21 cellular contexts compared by ENCODE assay signal in genomic region chr9:91340395-91340794, GRCh38.
"Had no signal": no experiment of that assay in that cellular context is flagged by ENCODE, and none has a peak within 500 bp of the region (broad histone marks: within the 10 kb centered on the region; RNA-seq: fewer than 3 reads in every experiment).

No MANE protein-coding gene starts in this region.

- FAIRE-seq: bronchial epithelial cell, pancreas had no signal

- H3K27ac Mint-ChIP-seq: activated naive CD8-positive, alpha-beta T cell treated with anti-CD3 and anti-CD28 coated beads for 36 hours; mesothelial cell of epicardium; WTC11 had no signal

- H3K4me3 Mint-ChIP-seq: activated naive CD8-positive, alpha-beta T cell treated with anti-CD3 and anti-CD28 coated beads for 36 hours; mesothelial cell of epicardium; naive thymus-derived CD8-positive, alpha-beta T cell; stimulated activated naive CD8-positive, alpha-beta T cell treated with anti-CD3 and anti-CD28 coated beads, Interleukin-15, Interleukin-2, amounts not matched to agents 100 ng/mL and 50 ng/mL, for 24 hours; WTC11 had no signal

- H3K27me3 Mint-ChIP-seq: activated naive CD8-positive, alpha-beta T cell treated with anti-CD3 and anti-CD28 coated beads for 36 hours; naive thymus-derived CD8-positive, alpha-beta T cell; stimulated activated naive CD8-positive, alpha-beta T cell treated with anti-CD3 and anti-CD28 coated beads, Interleukin-15, Interleukin-2, amounts not matched to agents 100 ng/mL and 50 ng/mL, for 24 hours had no signal

- H3K4me1 ChIP-seq: SJSA1 had no signal

- H3K9me3 ChIP-seq: neutrophil, pancreas, psoas muscle, SJSA1, tibial artery had no signal

- H3K9me3 Mint-ChIP-seq: activated naive CD8-positive, alpha-beta T cell treated with anti-CD3 and anti-CD28 coated beads for 36 hours; stimulated activated naive CD8-positive, alpha-beta T cell treated with anti-CD3 and anti-CD28 coated beads, Interleukin-15, Interleukin-2, amounts not matched to agents 100 ng/mL and 50 ng/mL, for 24 hours had no signal

- DNase-seq: activated CD4-positive, alpha-beta T cell treated with anti-CD3 and anti-CD28 coated beads for 4 hours; activated naive CD4-positive, alpha-beta T cell treated with Interleukin-2 at 50 U/mL for 16 hours; activated naive CD8-positive, alpha-beta T cell treated with anti-CD3 and anti-CD28 coated beads for 36 hours; foreskin fibroblast; heart right ventricle; kidney glomerular epithelial cell; left ventricle myocardium inferior; naive thymus-derived CD8-positive, alpha-beta T cell; pancreas; psoas muscle; stimulated activated CD4-positive, alpha-beta T cell treated with anti-CD3 and anti-CD28 coated beads, Interleukin-4, amount 100 ng/mL, for 24 hours; T1000; tibial artery had no signal

- H3K36me3 ChIP-seq: pancreas had no signal

- H3K27ac ChIP-seq: neutrophil, psoas muscle, right atrium auricular region, SJSA1 had no signal

- H3K4me3 ChIP-seq: coronary artery, heart right ventricle, left ventricle myocardium inferior, pancreas, psoas muscle, right atrium auricular region, SJSA1, tibial artery had no signal

- H3K4me1 Mint-ChIP-seq: mesothelial cell of epicardium had no signal

- ATAC-seq: naive thymus-derived CD8-positive, alpha-beta T cell had no signal
